Comparison of ENCODE assay signal across 1 cellular context in the genomic region with DNA sequence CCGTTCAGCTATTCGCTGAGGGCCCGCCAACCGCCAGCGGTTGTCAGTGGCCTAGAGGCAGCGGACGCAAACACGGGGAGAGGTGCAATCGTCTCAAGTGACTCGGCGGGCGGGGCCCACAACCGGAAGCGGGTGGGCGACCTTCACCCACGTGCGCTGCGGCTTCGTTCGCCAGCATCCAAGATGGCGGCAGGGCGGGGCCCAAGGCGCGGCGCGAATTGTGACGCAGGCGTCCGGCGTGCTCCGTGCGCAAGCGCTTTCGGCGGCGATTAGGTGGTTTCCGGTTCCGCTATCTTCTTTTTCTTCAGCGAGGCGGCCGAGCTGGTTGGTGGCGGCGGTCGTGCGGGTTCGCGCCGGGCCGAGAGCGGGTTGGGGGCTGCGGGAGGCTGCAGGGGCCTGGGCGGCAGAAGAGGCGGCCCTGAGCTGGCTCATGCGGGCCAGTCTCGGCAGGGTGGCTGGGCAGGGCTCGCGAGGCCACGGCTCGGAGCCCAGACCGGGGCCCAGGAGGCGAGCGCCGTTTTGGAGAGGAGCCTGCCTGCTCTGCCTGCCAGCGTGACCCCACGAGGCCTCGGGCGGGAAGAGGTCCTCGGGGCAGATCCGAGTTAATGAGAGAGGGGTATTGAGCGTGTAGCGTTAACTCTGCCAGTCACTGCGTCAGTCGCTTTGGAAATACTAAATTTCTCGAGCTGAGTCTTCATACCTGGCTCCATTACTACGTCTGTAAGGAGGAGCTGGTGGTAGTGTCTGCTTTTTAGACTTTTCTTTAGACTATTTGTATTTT.
A peak's percentile ranks its signal among the peaks of the same experiment; 100 is the strongest.
TF ChIP-seq lines count a peak whose summit lies in the region.

Gene UBA52, plus strand, starts transcription at position 294 of the 781 bp plus-strand sequence. CDS start 1,444 bp downstream, outside the sequence.

TF ChIP-seq in HepG2, 621 proteins besides CTCF, POLR2A, EP300 and RAD21 (continued from another document and continues in another):
- TF ChIP-seq ZNF484 (CRISPR knock-in tag; IDR thresholded peaks at IDR 0.05; ENCODE audit: borderline replicate concordance, low read depth) (no peak; the same call in 1 of the 2 replicates), ZNF878 (CRISPR knock-in tag; IDR thresholded peaks at IDR 0.05) (peak; percentile 82; the same call in 1 of the 2 replicates), ZNF296 (CRISPR knock-in tag; conservative IDR thresholded peaks at IDR 0.05) (no peak), ZNF343 (CRISPR knock-in tag; IDR thresholded peaks at IDR 0.05) (peak; percentile 78; the same call in 1 of the 2 replicates), ZNF331 (CRISPR knock-in tag; IDR thresholded peaks at IDR 0.05) (peak; percentile 96), CENPT (CRISPR knock-in tag; IDR thresholded peaks at IDR 0.05; ENCODE audit: low read depth) (0 out of 2 replicates have a peak, but pooled peaks have one; percentile 46), ZNF30 (CRISPR knock-in tag; IDR thresholded peaks at IDR 0.05) (no peak), SRSF1 (optimal IDR thresholded peaks at IDR 0.05; ENCODE audit: low read depth, low read length) (no peak), FOSL2 (CRISPR knock-in tag; IDR thresholded peaks at IDR 0.05) (peak; percentile 81), GFI1 (CRISPR knock-in tag; IDR thresholded peaks at IDR 0.05; ENCODE audit: borderline replicate concordance) (peak; percentile 59; the same call in 1 of the 2 replicates), POGZ (CRISPR knock-in tag; IDR thresholded peaks at IDR 0.05) (peak; percentile 91), MIXL1 (CRISPR knock-in tag; IDR thresholded peaks at IDR 0.05) (peak; percentile 76; the same call in 1 of the 2 replicates), ZBTB1 (CRISPR knock-in tag; IDR thresholded peaks at IDR 0.05; ENCODE audit: borderline replicate concordance) (no peak), HNRNPUL1 (IDR thresholded peaks at IDR 0.05; ENCODE audit: low read depth, low read length) (no peak), BATF2 (CRISPR knock-in tag; IDR thresholded peaks at IDR 0.05) (no peak), ZNF746 (CRISPR knock-in tag; IDR thresholded peaks at IDR 0.05) (peak; percentile 36; the same call in 1 of the 2 replicates), ADNP (CRISPR knock-in tag; IDR thresholded peaks at IDR 0.05) (no peak), ZNF138 (CRISPR knock-in tag; IDR thresholded peaks at IDR 0.05; ENCODE audit: low read depth) (0 out of 2 replicates have a peak, but pooled peaks have one; percentile 78), PLRG1 (conservative IDR thresholded peaks at IDR 0.05) (no peak), HMGXB4 (CRISPR knock-in tag; IDR thresholded peaks at IDR 0.05; ENCODE audit: borderline replicate concordance in 1 of 2, low read depth in 1 of 2) (peak; percentile 76 to 89; a peak in 3 of 4 replicates), ZNF546 (CRISPR knock-in tag; conservative IDR thresholded peaks at IDR 0.05) (peak; percentile 88; the same call in 1 of the 2 replicates), KLF11 (CRISPR knock-in tag; IDR thresholded peaks at IDR 0.05) (0 out of 2 replicates have a peak, but pooled peaks have one; percentile 52), NFYB (CRISPR knock-in tag; IDR thresholded peaks at IDR 0.05) (peak; percentile 65)
- TF ChIP-seq, protein P1, sequence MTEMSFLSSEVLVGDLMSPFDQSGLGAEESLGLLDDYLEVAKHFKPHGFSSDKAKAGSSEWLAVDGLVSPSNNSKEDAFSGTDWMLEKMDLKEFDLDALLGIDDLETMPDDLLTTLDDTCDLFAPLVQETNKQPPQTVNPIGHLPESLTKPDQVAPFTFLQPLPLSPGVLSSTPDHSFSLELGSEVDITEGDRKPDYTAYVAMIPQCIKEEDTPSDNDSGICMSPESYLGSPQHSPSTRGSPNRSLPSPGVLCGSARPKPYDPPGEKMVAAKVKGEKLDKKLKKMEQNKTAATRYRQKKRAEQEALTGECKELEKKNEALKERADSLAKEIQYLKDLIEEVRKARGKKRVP (CRISPR knock-in tag; IDR thresholded peaks at IDR 0.05) = peak in 1 of 2 experiments; percentile 86; a peak in 2 of 4 replicates
- TF ChIP-seq, protein P2, sequence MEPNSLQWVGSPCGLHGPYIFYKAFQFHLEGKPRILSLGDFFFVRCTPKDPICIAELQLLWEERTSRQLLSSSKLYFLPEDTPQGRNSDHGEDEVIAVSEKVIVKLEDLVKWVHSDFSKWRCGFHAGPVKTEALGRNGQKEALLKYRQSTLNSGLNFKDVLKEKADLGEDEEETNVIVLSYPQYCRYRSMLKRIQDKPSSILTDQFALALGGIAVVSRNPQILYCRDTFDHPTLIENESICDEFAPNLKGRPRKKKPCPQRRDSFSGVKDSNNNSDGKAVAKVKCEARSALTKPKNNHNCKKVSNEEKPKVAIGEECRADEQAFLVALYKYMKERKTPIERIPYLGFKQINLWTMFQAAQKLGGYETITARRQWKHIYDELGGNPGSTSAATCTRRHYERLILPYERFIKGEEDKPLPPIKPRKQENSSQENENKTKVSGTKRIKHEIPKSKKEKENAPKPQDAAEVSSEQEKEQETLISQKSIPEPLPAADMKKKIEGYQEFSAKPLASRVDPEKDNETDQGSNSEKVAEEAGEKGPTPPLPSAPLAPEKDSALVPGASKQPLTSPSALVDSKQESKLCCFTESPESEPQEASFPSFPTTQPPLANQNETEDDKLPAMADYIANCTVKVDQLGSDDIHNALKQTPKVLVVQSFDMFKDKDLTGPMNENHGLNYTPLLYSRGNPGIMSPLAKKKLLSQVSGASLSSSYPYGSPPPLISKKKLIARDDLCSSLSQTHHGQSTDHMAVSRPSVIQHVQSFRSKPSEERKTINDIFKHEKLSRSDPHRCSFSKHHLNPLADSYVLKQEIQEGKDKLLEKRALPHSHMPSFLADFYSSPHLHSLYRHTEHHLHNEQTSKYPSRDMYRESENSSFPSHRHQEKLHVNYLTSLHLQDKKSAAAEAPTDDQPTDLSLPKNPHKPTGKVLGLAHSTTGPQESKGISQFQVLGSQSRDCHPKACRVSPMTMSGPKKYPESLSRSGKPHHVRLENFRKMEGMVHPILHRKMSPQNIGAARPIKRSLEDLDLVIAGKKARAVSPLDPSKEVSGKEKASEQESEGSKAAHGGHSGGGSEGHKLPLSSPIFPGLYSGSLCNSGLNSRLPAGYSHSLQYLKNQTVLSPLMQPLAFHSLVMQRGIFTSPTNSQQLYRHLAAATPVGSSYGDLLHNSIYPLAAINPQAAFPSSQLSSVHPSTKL (CRISPR knock-in tag; IDR thresholded peaks at IDR 0.05) = peak; percentile 88
- TF ChIP-seq, protein P3, sequence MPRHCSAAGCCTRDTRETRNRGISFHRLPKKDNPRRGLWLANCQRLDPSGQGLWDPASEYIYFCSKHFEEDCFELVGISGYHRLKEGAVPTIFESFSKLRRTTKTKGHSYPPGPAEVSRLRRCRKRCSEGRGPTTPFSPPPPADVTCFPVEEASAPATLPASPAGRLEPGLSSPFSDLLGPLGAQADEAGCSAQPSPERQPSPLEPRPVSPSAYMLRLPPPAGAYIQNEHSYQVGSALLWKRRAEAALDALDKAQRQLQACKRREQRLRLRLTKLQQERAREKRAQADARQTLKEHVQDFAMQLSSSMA (CRISPR knock-in tag; IDR thresholded peaks at IDR 0.05) = no peak
- TF ChIP-seq, protein P4, sequence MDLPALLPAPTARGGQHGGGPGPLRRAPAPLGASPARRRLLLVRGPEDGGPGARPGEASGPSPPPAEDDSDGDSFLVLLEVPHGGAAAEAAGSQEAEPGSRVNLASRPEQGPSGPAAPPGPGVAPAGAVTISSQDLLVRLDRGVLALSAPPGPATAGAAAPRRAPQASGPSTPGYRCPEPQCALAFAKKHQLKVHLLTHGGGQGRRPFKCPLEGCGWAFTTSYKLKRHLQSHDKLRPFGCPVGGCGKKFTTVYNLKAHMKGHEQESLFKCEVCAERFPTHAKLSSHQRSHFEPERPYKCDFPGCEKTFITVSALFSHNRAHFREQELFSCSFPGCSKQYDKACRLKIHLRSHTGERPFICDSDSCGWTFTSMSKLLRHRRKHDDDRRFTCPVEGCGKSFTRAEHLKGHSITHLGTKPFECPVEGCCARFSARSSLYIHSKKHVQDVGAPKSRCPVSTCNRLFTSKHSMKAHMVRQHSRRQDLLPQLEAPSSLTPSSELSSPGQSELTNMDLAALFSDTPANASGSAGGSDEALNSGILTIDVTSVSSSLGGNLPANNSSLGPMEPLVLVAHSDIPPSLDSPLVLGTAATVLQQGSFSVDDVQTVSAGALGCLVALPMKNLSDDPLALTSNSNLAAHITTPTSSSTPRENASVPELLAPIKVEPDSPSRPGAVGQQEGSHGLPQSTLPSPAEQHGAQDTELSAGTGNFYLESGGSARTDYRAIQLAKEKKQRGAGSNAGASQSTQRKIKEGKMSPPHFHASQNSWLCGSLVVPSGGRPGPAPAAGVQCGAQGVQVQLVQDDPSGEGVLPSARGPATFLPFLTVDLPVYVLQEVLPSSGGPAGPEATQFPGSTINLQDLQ (CRISPR knock-in tag; IDR thresholded peaks at IDR 0.05) = 0 out of 2 replicates have a peak, but pooled peaks have one; percentile 32
- TF ChIP-seq, protein P5, sequence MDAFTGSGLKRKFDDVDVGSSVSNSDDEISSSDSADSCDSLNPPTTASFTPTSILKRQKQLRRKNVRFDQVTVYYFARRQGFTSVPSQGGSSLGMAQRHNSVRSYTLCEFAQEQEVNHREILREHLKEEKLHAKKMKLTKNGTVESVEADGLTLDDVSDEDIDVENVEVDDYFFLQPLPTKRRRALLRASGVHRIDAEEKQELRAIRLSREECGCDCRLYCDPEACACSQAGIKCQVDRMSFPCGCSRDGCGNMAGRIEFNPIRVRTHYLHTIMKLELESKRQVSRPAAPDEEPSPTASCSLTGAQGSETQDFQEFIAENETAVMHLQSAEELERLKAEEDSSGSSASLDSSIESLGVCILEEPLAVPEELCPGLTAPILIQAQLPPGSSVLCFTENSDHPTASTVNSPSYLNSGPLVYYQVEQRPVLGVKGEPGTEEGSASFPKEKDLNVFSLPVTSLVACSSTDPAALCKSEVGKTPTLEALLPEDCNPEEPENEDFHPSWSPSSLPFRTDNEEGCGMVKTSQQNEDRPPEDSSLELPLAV (CRISPR knock-in tag; conservative IDR thresholded peaks at IDR 0.05; ENCODE audit: low read depth) = no peak
- TF ChIP-seq, protein P6, sequence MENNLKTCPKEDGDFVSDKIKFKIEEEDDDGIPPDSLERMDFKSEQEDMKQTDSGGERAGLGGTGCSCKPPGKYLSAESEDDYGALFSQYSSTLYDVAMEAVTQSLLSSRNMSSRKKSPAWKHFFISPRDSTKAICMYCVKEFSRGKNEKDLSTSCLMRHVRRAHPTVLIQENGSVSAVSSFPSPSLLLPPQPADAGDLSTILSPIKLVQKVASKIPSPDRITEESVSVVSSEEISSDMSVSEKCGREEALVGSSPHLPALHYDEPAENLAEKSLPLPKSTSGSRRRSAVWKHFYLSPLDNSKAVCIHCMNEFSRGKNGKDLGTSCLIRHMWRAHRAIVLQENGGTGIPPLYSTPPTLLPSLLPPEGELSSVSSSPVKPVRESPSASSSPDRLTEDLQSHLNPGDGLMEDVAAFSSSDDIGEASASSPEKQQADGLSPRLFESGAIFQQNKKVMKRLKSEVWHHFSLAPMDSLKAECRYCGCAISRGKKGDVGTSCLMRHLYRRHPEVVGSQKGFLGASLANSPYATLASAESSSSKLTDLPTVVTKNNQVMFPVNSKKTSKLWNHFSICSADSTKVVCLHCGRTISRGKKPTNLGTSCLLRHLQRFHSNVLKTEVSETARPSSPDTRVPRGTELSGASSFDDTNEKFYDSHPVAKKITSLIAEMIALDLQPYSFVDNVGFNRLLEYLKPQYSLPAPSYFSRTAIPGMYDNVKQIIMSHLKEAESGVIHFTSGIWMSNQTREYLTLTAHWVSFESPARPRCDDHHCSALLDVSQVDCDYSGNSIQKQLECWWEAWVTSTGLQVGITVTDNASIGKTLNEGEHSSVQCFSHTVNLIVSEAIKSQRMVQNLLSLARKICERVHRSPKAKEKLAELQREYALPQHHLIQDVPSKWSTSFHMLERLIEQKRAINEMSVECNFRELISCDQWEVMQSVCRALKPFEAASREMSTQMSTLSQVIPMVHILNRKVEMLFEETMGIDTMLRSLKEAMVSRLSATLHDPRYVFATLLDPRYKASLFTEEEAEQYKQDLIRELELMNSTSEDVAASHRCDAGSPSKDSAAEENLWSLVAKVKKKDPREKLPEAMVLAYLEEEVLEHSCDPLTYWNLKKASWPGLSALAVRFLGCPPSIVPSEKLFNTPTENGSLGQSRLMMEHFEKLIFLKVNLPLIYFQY (CRISPR knock-in tag; IDR thresholded peaks at IDR 0.05; ENCODE audit: borderline replicate concordance) = no peak
